ENCODE assay signal across 16 cellular contexts in the genomic region with DNA sequence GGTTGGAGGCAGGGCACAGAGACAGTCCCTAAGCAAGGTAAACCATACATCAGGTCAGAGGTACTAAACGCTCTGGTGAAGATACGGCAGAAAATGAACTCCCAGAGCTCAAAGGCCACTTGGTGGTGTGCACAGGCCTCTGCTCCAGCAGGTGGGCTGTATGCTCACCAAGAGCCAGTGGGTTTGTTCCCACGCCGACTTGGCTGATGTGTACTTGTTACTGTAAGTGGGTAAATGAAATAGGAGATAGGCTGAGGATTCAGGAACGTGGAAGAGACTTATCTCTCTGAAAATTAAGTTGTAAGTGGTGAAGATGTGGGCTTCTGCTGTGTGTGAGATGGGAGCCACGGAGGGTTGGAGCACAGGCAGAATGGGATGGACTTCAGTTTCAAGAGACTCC.
DNase-seq lines count a peak whose midpoint lies in the region; ATAC-seq and TF ChIP-seq lines count a peak whose summit lies in the region.
"Had no signal": no experiment of that assay in that cellular context is flagged by ENCODE, and none has a peak within 500 bp of the region (broad histone marks: within the 10 kb centered on the region; RNA-seq: fewer than 3 reads in every experiment).

No MANE protein-coding gene starts in this region.

- TF ChIP-seq CTCF in upper lobe of right lung (IDR thresholded peaks at IDR 0.05), result no peak

- no peaks in the 10 kb centered on the region for H3K27me3 Mint-ChIP-seq in activated CD4-positive, alpha-beta T cell treated with anti-CD3 and anti-CD28 coated beads for 36 hours
- no peaks in the 10 kb centered on the region for H3K27me3 Mint-ChIP-seq in stimulated activated naive CD8-positive, alpha-beta T cell treated with anti-CD3 and anti-CD28 coated beads, Interleukin-15, Interleukin-2, amounts not matched to agents 100 ng/mL and 50 ng/mL, for 24 hours
- H3K27me3 Mint-ChIP-seq in memory B cell, result no peaks in the 10 kb centered on the region

- peak overlapping the region; percentile 28 for H3K27ac Mint-ChIP-seq in activated CD4-positive, alpha-beta T cell treated with anti-CD3 and anti-CD28 coated beads for 36 hours
- H3K27ac Mint-ChIP-seq in stimulated activated naive CD8-positive, alpha-beta T cell treated with anti-CD3 and anti-CD28 coated beads, Interleukin-15, Interleukin-2, amounts not matched to agents 100 ng/mL and 50 ng/mL, for 24 hours, result peak overlapping the region; percentile 53
- peak overlapping the region; percentile 14 for H3K27ac Mint-ChIP-seq in memory B cell
- H3K27ac Mint-ChIP-seq: GM23338 had no signal

- peaks cover 5% of the 10 kb centered on the region for H3K4me1 Mint-ChIP-seq in activated CD4-positive, alpha-beta T cell treated with anti-CD3 and anti-CD28 coated beads for 36 hours
- H3K4me1 Mint-ChIP-seq in stimulated activated naive CD8-positive, alpha-beta T cell treated with anti-CD3 and anti-CD28 coated beads, Interleukin-15, Interleukin-2, amounts not matched to agents 100 ng/mL and 50 ng/mL, for 24 hours (ENCODE audit: low read depth), result peaks cover 28% of the 10 kb centered on the region
- H3K4me1 Mint-ChIP-seq in memory B cell, result peaks cover 9% of the 10 kb centered on the region

- no peak overlapping the region for H3K4me3 ChIP-seq in upper lobe of right lung
- H3K4me3 ChIP-seq: GM23338 had no signal

- no peaks in the 10 kb centered on the region for H3K27me3 ChIP-seq in upper lobe of right lung

- intact Hi-C loops in activated CD4-positive, alpha-beta T cell treated with anti-CD3 and anti-CD28 coated beads for 36 hours (cut with DNase I, micrococcal nuclease), result no loop called here
- intact Hi-C loops in upper lobe of right lung (cut with DNase I), result no loop called here

- peaks cover 16% of the 10 kb centered on the region for H3K4me1 ChIP-seq in upper lobe of right lung

- H3K9me3 ChIP-seq in upper lobe of right lung, result no peaks in the 10 kb centered on the region

- no peak overlapping the region for H3K4me3 Mint-ChIP-seq in activated CD4-positive, alpha-beta T cell treated with anti-CD3 and anti-CD28 coated beads for 36 hours
- H3K4me3 Mint-ChIP-seq in stimulated activated naive CD8-positive, alpha-beta T cell treated with anti-CD3 and anti-CD28 coated beads, Interleukin-15, Interleukin-2, amounts not matched to agents 100 ng/mL and 50 ng/mL, for 24 hours, result no peak overlapping the region
- no peak overlapping the region for H3K4me3 Mint-ChIP-seq in memory B cell
- H3K4me3 Mint-ChIP-seq: GM23338 had no signal

- no peak for DNase-seq in activated CD4-positive, alpha-beta T cell treated with anti-CD3 and anti-CD28 coated beads for 36 hours
- no peak for DNase-seq in activated CD4-positive, alpha-beta T cell treated with anti-CD3 and anti-CD28 coated beads, Interleukin-2, amount 50 U/mL, for 4 hours
- DNase-seq in stimulated activated naive CD8-positive, alpha-beta T cell treated with anti-CD3 and anti-CD28 coated beads, Interleukin-15, Interleukin-2, amounts not matched to agents 100 U/mL and 50 U/mL, for 24 hours, result no peak
- DNase-seq in memory B cell (ENCODE audit: low spot score in 2 of 2) (no peak), upper lobe of right lung (peak; percentile 22), LoVo (ENCODE audit: low spot score) (no peak), T-helper 2 cell (no peak)
- DNase-seq: DMS79 treated with DMSO at 0.1 percent for 48 hours, GDM1, KBM-7, NCI-H1048, NCI-H446 treated with DMSO at 0.1 percent for 48 hours, NCI-H748 treated with DMSO at 0.1 percent for 48 hours had no signal

- no peak overlapping the region for H3K27ac ChIP-seq in upper lobe of right lung
- H3K27ac ChIP-seq: C4-2B had no signal

- POLR2A ChIA-PET in activated CD4-positive, alpha-beta T cell treated with anti-CD3 and anti-CD28 coated beads for 36 hours (lab: Charles Lee), result no interaction called here

- no peaks in the 10 kb centered on the region for H3K9me3 Mint-ChIP-seq in activated CD4-positive, alpha-beta T cell treated with anti-CD3 and anti-CD28 coated beads for 36 hours (ENCODE audit: low read depth)
- H3K9me3 Mint-ChIP-seq in stimulated activated naive CD8-positive, alpha-beta T cell treated with anti-CD3 and anti-CD28 coated beads, Interleukin-15, Interleukin-2, amounts not matched to agents 100 ng/mL and 50 ng/mL, for 24 hours, result no peaks in the 10 kb centered on the region
- H3K9me3 Mint-ChIP-seq in memory B cell, result no peaks in the 10 kb centered on the region
- H3K9me3 Mint-ChIP-seq: GM23338 had no signal

- CTCF ChIA-PET in activated CD4-positive, alpha-beta T cell treated with anti-CD3 and anti-CD28 coated beads for 36 hours (lab: Charles Lee), result no interaction called here

- H3K36me3 Mint-ChIP-seq in activated CD4-positive, alpha-beta T cell treated with anti-CD3 and anti-CD28 coated beads for 36 hours (ENCODE audit: low read depth), result peaks cover 4% of the 10 kb centered on the region
- H3K36me3 Mint-ChIP-seq in stimulated activated naive CD8-positive, alpha-beta T cell treated with anti-CD3 and anti-CD28 coated beads, Interleukin-15, Interleukin-2, amounts not matched to agents 100 ng/mL and 50 ng/mL, for 24 hours (ENCODE audit: low read depth), result peaks cover 66% of the 10 kb centered on the region
- H3K36me3 Mint-ChIP-seq in memory B cell, result peaks cover 34% of the 10 kb centered on the region

- no peak for ATAC-seq in activated CD4-positive, alpha-beta T cell treated with anti-CD3 and anti-CD28 coated beads for 36 hours
- no peak for ATAC-seq in stimulated activated naive CD8-positive, alpha-beta T cell treated with anti-CD3 and anti-CD28 coated beads, Interleukin-15, Interleukin-2, amounts not matched to agents 100 U/mL and 50 U/mL, for 24 hours
- ATAC-seq in memory B cell (ENCODE audit: low read depth) (no peak), upper lobe of right lung (no peak)
- ATAC-seq: GM23338 had no signal

- peaks cover 5% of the 10 kb centered on the region for H3K36me3 ChIP-seq in upper lobe of right lung
